Comparison of ENCODE assay signal across 26 cellular contexts in the genomic region with DNA sequence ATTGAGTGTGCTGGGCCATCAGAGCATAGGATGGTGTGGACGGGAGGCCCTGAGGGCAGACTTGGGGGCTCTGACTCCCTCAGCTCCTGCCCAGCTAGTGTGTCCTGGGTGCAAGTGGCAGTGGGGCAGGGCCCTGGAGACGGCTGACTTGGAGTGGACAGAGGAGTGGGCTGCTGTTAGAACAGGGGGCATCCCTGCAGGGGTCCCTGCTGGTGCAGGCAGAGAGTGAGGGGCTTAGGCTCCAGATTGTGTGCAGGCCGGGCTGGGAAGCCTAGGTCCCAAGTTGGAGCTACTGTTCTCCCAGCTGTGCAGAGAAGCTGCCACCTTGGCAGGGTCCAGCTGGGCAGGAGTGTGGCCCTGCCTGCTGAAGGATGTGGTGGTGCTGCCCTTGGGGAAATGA.
"Had no signal": no experiment of that assay in that cellular context is flagged by ENCODE, and none has a peak within 500 bp of the region (broad histone marks: within the 10 kb centered on the region; RNA-seq: fewer than 3 reads in every experiment).

No MANE protein-coding gene starts in this region.

- H3K27me3 ChIP-seq: body of pancreas had no signal

- DNase-seq: activated CD4-positive, alpha-beta T cell treated with anti-CD3 and anti-CD28 coated beads, Interleukin-2, amount 50 U/mL, for 1 hour; activated CD4-positive, CD25-positive, alpha-beta regulatory T cell; activated CD8-positive, alpha-beta memory T cell treated with anti-CD3 and anti-CD28 coated beads, Interleukin-2, amount 50 U/mL, for 4 hours; activated CD8-positive, alpha-beta T cell treated with anti-CD3 and anti-CD28 coated beads for 36 hours; activated gamma-delta T cell treated with Interleukin-2 at 50 U/mL for 16 hours; activated naive CD4-positive, alpha-beta T cell treated with anti-CD3 and anti-CD28 coated beads, Interleukin-2, amount 10 ng/mL, durations not matched to agents 7 days and 5 days; activated naive CD8-positive, alpha-beta T cell treated with anti-CD3 and anti-CD28 coated beads for 36 hours; activated T-cell treated with anti-CD3 and anti-CD28 coated beads, Interleukin-2, amount 50 U/mL, for 72 hours; aorta; body of pancreas; MM.1S; NCI-H1105; NCI-H1436; NCI-H1694 treated with DMSO at 0.1 percent for 48 hours; NCI-H2029 treated with DMSO at 0.1 percent for 48 hours; NCI-H345; NCI-H510A; NCI-H526 treated with DMSO at 0.1 percent for 48 hours; NCI-H82; Right ventricle myocardium superior; T1000 had no signal

- ATAC-seq: activated CD8-positive, alpha-beta T cell treated with anti-CD3 and anti-CD28 coated beads for 36 hours; activated T-cell treated with anti-CD3 and anti-CD28 coated beads, Interleukin-2, amount 50 U/mL, for 72 hours; body of pancreas had no signal

- H3K27me3 Mint-ChIP-seq: activated CD8-positive, alpha-beta T cell treated with anti-CD3 and anti-CD28 coated beads for 36 hours had no signal

- H3K9me3 Mint-ChIP-seq: activated CD8-positive, alpha-beta T cell treated with anti-CD3 and anti-CD28 coated beads for 36 hours; activated naive CD4-positive, alpha-beta T cell treated with anti-CD3 and anti-CD28 coated beads, Interleukin-2, amount 10 ng/mL, durations not matched to agents 7 days and 5 days; activated naive CD8-positive, alpha-beta T cell treated with anti-CD3 and anti-CD28 coated beads for 36 hours; activated T-cell treated with anti-CD3 and anti-CD28 coated beads, Interleukin-2, amount 50 U/mL, for 72 hours; activated T-helper 2 cell treated with anti-CD3 and anti-CD28 coated beads, Interferon-gamma antibody, Interleukin-2, Interleukin-4, amounts not matched to agents 10 μg/mL and 5 μg/mL and 100 μg/mL, durations not matched to agents 14 hours and 24 hours and 36 hours; central memory CD8-positive, alpha-beta T cell; T-helper 1 cell treated with Interleukin-12 subunit alpha and Interleukin-12 subunit beta and Interleukin-4 antibody, amounts not matched to agents 30 μg/mL and 1 μg/mL, for 36 hours had no signal

- H3K27ac ChIP-seq: SJSA1, VCaP had no signal

- H3K4me1 Mint-ChIP-seq: activated naive CD8-positive, alpha-beta T cell treated with anti-CD3 and anti-CD28 coated beads for 36 hours had no signal

- H3K9me3 ChIP-seq: body of pancreas, SJSA1 had no signal

- H3K4me3 Mint-ChIP-seq: activated CD8-positive, alpha-beta T cell treated with anti-CD3 and anti-CD28 coated beads for 36 hours; activated naive CD4-positive, alpha-beta T cell treated with anti-CD3 and anti-CD28 coated beads, Interleukin-2, amount 10 ng/mL, durations not matched to agents 7 days and 5 days; activated naive CD8-positive, alpha-beta T cell treated with anti-CD3 and anti-CD28 coated beads for 36 hours; activated T-cell treated with anti-CD3 and anti-CD28 coated beads, Interleukin-2, amount 50 U/mL, for 72 hours; central memory CD8-positive, alpha-beta T cell; T-helper 1 cell treated with Interleukin-12 subunit alpha and Interleukin-12 subunit beta and Interleukin-4 antibody, amounts not matched to agents 30 μg/mL and 1 μg/mL, for 36 hours had no signal

- H3K4me1 ChIP-seq: SJSA1 had no signal

- H3K27ac Mint-ChIP-seq: activated CD8-positive, alpha-beta T cell treated with anti-CD3 and anti-CD28 coated beads for 36 hours; activated naive CD4-positive, alpha-beta T cell treated with anti-CD3 and anti-CD28 coated beads, Interleukin-2, amount 10 ng/mL, durations not matched to agents 7 days and 5 days; activated naive CD8-positive, alpha-beta T cell treated with anti-CD3 and anti-CD28 coated beads for 36 hours; activated T-cell treated with anti-CD3 and anti-CD28 coated beads, Interleukin-2, amount 50 U/mL, for 72 hours; activated T-helper 2 cell treated with anti-CD3 and anti-CD28 coated beads, Interferon-gamma antibody, Interleukin-2, Interleukin-4, amounts not matched to agents 10 μg/mL and 5 μg/mL and 100 μg/mL, durations not matched to agents 14 hours and 24 hours and 36 hours; T-helper 1 cell treated with Interleukin-12 subunit alpha and Interleukin-12 subunit beta and Interleukin-4 antibody, amounts not matched to agents 30 μg/mL and 1 μg/mL, for 36 hours had no signal

- H3K4me3 ChIP-seq: body of pancreas, SJSA1 had no signal

- H3K36me3 ChIP-seq: SJSA1 had no signal

- H3K36me3 Mint-ChIP-seq: activated naive CD4-positive, alpha-beta T cell treated with anti-CD3 and anti-CD28 coated beads, Interleukin-2, amount 10 ng/mL, durations not matched to agents 7 days and 5 days; activated naive CD8-positive, alpha-beta T cell treated with anti-CD3 and anti-CD28 coated beads for 36 hours had no signal
